ENCODE assay signal across 28 cellular contexts in genomic region chr1:99934801-99935200, GRCh38.
"Had no signal": no experiment of that assay in that cellular context is flagged by ENCODE, and none has a peak within 500 bp of the region (broad histone marks: within the 10 kb centered on the region; RNA-seq: fewer than 3 reads in every experiment).

No MANE protein-coding gene starts in this region.

- H3K4me3 ChIP-seq: colonic mucosa, coronary artery, dorsolateral prefrontal cortex, esophagus muscularis mucosa, esophagus squamous epithelium, gastrocnemius medialis, gastroesophageal sphincter, heart left ventricle had no signal

- H3K27ac Mint-ChIP-seq: dendritic cell treated with granulocyte-macrophage colony-stimulating factor and Interleukin-4, amounts not matched to agents 40 ng/mL and 50 ng/mL, for 4 days; effector memory CD8-positive, alpha-beta T cell; endodermal cell had no signal

- H3K9me3 ChIP-seq: colonic mucosa, esophagus muscularis mucosa, esophagus squamous epithelium, gastrocnemius medialis, gastroesophageal sphincter, heart left ventricle had no signal

- H3K4me1 ChIP-seq: colonic mucosa, esophagus muscularis mucosa, esophagus squamous epithelium, foreskin keratinocyte, gastrocnemius medialis, gastroesophageal sphincter, heart left ventricle had no signal

- H3K27ac ChIP-seq: colonic mucosa, coronary artery, dorsolateral prefrontal cortex, epithelial cell of prostate, esophagus muscularis mucosa, esophagus squamous epithelium, foreskin keratinocyte, gastrocnemius medialis, gastroesophageal sphincter, heart left ventricle had no signal

- DNase-seq: colonic mucosa; cortex of kidney; dermis blood vessel endothelial cell; dorsolateral prefrontal cortex; effector CD4-positive, alpha-beta T cell; effector CD8-positive, alpha-beta T cell; effector memory CD4-positive, alpha-beta T cell; effector memory CD8-positive, alpha-beta T cell; endodermal cell; erythroblast; esophagus squamous epithelium; foreskin fibroblast; foreskin melanocyte; gastrocnemius medialis; glutamatergic neuron; head of caudate nucleus; heart left ventricle had no signal

- H3K27me3 ChIP-seq: colonic mucosa, dorsolateral prefrontal cortex, esophagus muscularis mucosa, esophagus squamous epithelium, foreskin keratinocyte, gastrocnemius medialis, heart left ventricle had no signal

- H3K9me3 Mint-ChIP-seq: effector memory CD8-positive, alpha-beta T cell had no signal

- ATAC-seq: effector memory CD8-positive, alpha-beta T cell; esophagus mucosa; gastrocnemius medialis; gastroesophageal sphincter; heart left ventricle had no signal

- H3K36me3 ChIP-seq: colonic mucosa, esophagus muscularis mucosa, esophagus squamous epithelium, gastrocnemius medialis, gastroesophageal sphincter, heart left ventricle had no signal

- FAIRE-seq: colon, endometrium, endothelial cell of umbilical vein, frontal cortex had no signal

- H3K4me3 Mint-ChIP-seq: dendritic cell treated with granulocyte-macrophage colony-stimulating factor and Interleukin-4, amounts not matched to agents 40 ng/mL and 50 ng/mL, for 4 days; effector memory CD8-positive, alpha-beta T cell; endodermal cell had no signal

- H3K27me3 Mint-ChIP-seq: dendritic cell treated with granulocyte-macrophage colony-stimulating factor and Interleukin-4, amounts not matched to agents 40 ng/mL and 50 ng/mL, for 4 days had no signal
